ENCODE assay signal across 26 cellular contexts in genomic region chr17:20279631-20280030, GRCh38.
"Had no signal": no experiment of that assay in that cellular context is flagged by ENCODE, and none has a peak within 500 bp of the region (broad histone marks: within the 10 kb centered on the region; RNA-seq: fewer than 3 reads in every experiment).

No MANE protein-coding gene starts in this region.

- H3K9me3 ChIP-seq: right atrium auricular region, stomach, thyroid gland, upper lobe of left lung, vagina had no signal

- H3K9me3 Mint-ChIP-seq: activated B cell treated with CpG ODN at 0.5 μM for 24 hours; activated CD8-positive, alpha-beta T cell treated with anti-CD3 and anti-CD28 coated beads for 36 hours; activated T-cell treated with anti-CD3 and anti-CD28 coated beads, Interleukin-2, amount 50 U/mL, for 4 hours; activated T-helper 17 cell treated with anti-CD3 and anti-CD28 coated beads, Interleukin-2, amount 50 U/mL, for 72 hours; naive B cell; neural crest cell; stimulated activated memory B cell treated with anti-CD40 and anti-IgM and Interleukin-4, amounts not matched to agents 10 μg/mL and 1 μg/mL and 100 μg/mL, for 72 hours had no signal

- ATAC-seq: activated CD8-positive, alpha-beta T cell treated with anti-CD3 and anti-CD28 coated beads for 36 hours; activated T-cell treated with anti-CD3 and anti-CD28 coated beads, Interleukin-2, amount 50 U/mL, for 4 hours; activated T-helper 17 cell treated with anti-CD3 and anti-CD28 coated beads, Interleukin-2, amount 50 U/mL, for 72 hours; left cardiac atrium; stimulated activated memory B cell treated with anti-CD40 and anti-IgM and Interleukin-4, amounts not matched to agents 10 μg/mL and 1 μg/mL and 100 μg/mL, for 72 hours had no signal

- H3K4me3 ChIP-seq: hepatocyte, right atrium auricular region, smooth muscle cell, stomach, thyroid gland, upper lobe of left lung, vagina had no signal

- H3K27me3 ChIP-seq: hepatocyte, right atrium auricular region, stomach, thyroid gland, upper lobe of left lung, vagina had no signal

- H3K4me1 Mint-ChIP-seq: activated B cell treated with CpG ODN at 0.5 μM for 24 hours, naive B cell had no signal

- H3K4me1 ChIP-seq: right atrium auricular region, thyroid gland had no signal

- H3K36me3 Mint-ChIP-seq: stimulated activated memory B cell treated with anti-CD40 and anti-IgM and Interleukin-4, amounts not matched to agents 10 μg/mL and 1 μg/mL and 100 μg/mL, for 72 hours had no signal

- H3K36me3 ChIP-seq: right atrium auricular region, thyroid gland, upper lobe of left lung, vagina had no signal

- DNase-seq: activated B cell treated with CpG ODN at 0.5 μM for 24 hours; activated CD4-positive, alpha-beta T cell treated with anti-CD3 and anti-CD28 coated beads, Interleukin-2, amount 50 U/mL, for 1 hour; activated CD8-positive, alpha-beta T cell treated with anti-CD3 and anti-CD28 coated beads for 36 hours; activated gamma-delta T cell treated with Interleukin-2 at 50 U/mL for 16 hours; activated naive CD4-positive, alpha-beta T cell treated with anti-CD3 and anti-CD28 coated beads, Interleukin-2, amount 50 U/mL, for 16 hours; activated T-cell treated with anti-CD3 and anti-CD28 coated beads, Interleukin-2, amount 50 U/mL, for 4 hours; dermis blood vessel endothelial cell; effector CD8-positive, alpha-beta T cell; islet precursor cell; left cardiac atrium; mammary epithelial cell; naive B cell; occipital lobe; stimulated activated CD4-positive, alpha-beta T cell treated with anti-CD3 and anti-CD28 coated beads, Interleukin-1b, Interleukin-23, amount 100 ng/mL, for 48 hours; stimulated activated CD4-positive, alpha-beta T cell treated with anti-CD3 and anti-CD28 coated beads, Interleukin-4, amount 100 ng/mL, for 4 hours; stimulated activated CD8-positive, alpha-beta memory T cell treated with anti-CD3 and anti-CD28 coated beads, Interleukin-4, amount 100 ng/mL, for 48 hours; stomach; thyroid gland; upper lobe of left lung had no signal

- H3K27ac Mint-ChIP-seq: activated B cell treated with CpG ODN at 0.5 μM for 24 hours; activated CD8-positive, alpha-beta T cell treated with anti-CD3 and anti-CD28 coated beads for 36 hours; activated T-helper 17 cell treated with anti-CD3 and anti-CD28 coated beads, Interleukin-2, amount 50 U/mL, for 72 hours; stimulated activated memory B cell treated with anti-CD40 and anti-IgM and Interleukin-4, amounts not matched to agents 10 μg/mL and 1 μg/mL and 100 μg/mL, for 72 hours had no signal

- H3K27ac ChIP-seq: hepatocyte, right atrium auricular region, stomach, thyroid gland, upper lobe of left lung, vagina had no signal

- H3K27me3 Mint-ChIP-seq: activated B cell treated with CpG ODN at 0.5 μM for 24 hours; activated CD8-positive, alpha-beta T cell treated with anti-CD3 and anti-CD28 coated beads for 36 hours; activated T-helper 17 cell treated with anti-CD3 and anti-CD28 coated beads, Interleukin-2, amount 50 U/mL, for 72 hours; naive B cell; stimulated activated memory B cell treated with anti-CD40 and anti-IgM and Interleukin-4, amounts not matched to agents 10 μg/mL and 1 μg/mL and 100 μg/mL, for 72 hours had no signal

- H3K4me3 Mint-ChIP-seq: activated B cell treated with CpG ODN at 0.5 μM for 24 hours; activated CD8-positive, alpha-beta T cell treated with anti-CD3 and anti-CD28 coated beads for 36 hours; activated T-cell treated with anti-CD3 and anti-CD28 coated beads, Interleukin-2, amount 50 U/mL, for 4 hours; activated T-helper 17 cell treated with anti-CD3 and anti-CD28 coated beads, Interleukin-2, amount 50 U/mL, for 72 hours; naive B cell; neural crest cell; stimulated activated memory B cell treated with anti-CD40 and anti-IgM and Interleukin-4, amounts not matched to agents 10 μg/mL and 1 μg/mL and 100 μg/mL, for 72 hours had no signal
